ENCODE assay signal across 10 cellular contexts in the genomic region with DNA sequence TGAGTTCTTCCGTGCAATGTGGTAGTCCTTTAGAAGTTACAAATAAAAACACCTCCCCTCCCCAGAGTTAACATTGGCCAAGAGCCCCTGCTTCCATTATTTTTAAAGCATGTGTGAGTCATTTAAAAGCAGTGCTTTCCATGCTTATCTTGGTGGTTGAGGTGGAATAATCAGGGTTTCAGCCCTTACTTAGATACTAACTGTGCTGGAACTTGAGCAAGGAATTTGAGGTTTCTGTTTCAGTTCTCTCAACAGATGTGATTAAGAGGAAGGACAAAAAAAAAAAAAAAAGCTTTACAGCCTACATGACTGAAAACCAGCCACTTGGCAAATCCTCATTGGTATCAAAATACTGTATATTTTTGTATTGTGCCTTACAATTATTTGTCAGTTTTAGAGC.
DNase-seq lines count a peak whose midpoint lies in the region; ATAC-seq and TF ChIP-seq lines count a peak whose summit lies in the region.
"Had no signal": no experiment of that assay in that cellular context is flagged by ENCODE, and none has a peak within 500 bp of the region (broad histone marks: within the 10 kb centered on the region; RNA-seq: fewer than 3 reads in every experiment).

No MANE protein-coding gene starts in this region.

- H3K4me3 ChIP-seq in ascending aorta (no peak overlapping the region), smooth muscle cell (no peak overlapping the region)
- H3K4me3 ChIP-seq: colonic mucosa had no signal

- DNase-seq in HS-5 (ENCODE audit: low read depth), result peak; percentile 47
- no peak for DNase-seq in ascending aorta (ENCODE audit: low spot score in 2 of 2)
- DNase-seq in iris pigment epithelial cell (ENCODE audit: low read depth), result peak; percentile 93
- DNase-seq in smooth muscle cell (lab: John Stamatoyannopoulos, UW; ENCODE audit: unreplicated experiment), result no peak
- DNase-seq in NCI-H2081 treated with DMSO at 0.1 percent for 48 hours (lab: John Stamatoyannopoulos, UW), result no peak
- no peak for DNase-seq in stimulated activated CD4-positive, alpha-beta T cell treated with anti-CD3 and anti-CD28 coated beads, Interleukin-12 subunit alpha, Interleukin-12 subunit beta, amount 100 ng/mL, for 4 hours
- DNase-seq: colonic mucosa; stimulated activated CD4-positive, alpha-beta T cell treated with anti-CD3 and anti-CD28 coated beads, Interleukin-4, amount 100 ng/mL, for 4 hours had no signal

- no peaks in the 10 kb centered on the region for H3K9me3 ChIP-seq in ascending aorta
- H3K9me3 ChIP-seq in smooth muscle cell (replicated peaks; ENCODE audit: low read depth), result no peaks in the 10 kb centered on the region
- H3K9me3 ChIP-seq: colonic mucosa had no signal

- peak overlapping the region; percentile 68 for H3K4me2 ChIP-seq in smooth muscle cell

- H3F3A ChIP-seq in smooth muscle cell (ENCODE audit: low read depth), result peaks cover 25% of the 10 kb centered on the region

- H3K36me3 ChIP-seq in ascending aorta (peaks cover 0 to 8% of the 10 kb centered on the region in 2 donors), smooth muscle cell (ENCODE audit: low read depth) (no peaks in the 10 kb centered on the region)
- H3K36me3 ChIP-seq: colonic mucosa had no signal

- H2AFZ ChIP-seq in smooth muscle cell (ENCODE audit: low read depth), result no peak overlapping the region

- H3K9ac ChIP-seq in smooth muscle cell (ENCODE audit: low read depth), result no peak overlapping the region

- peaks cover 0 to 13% of the 10 kb centered on the region in 2 donors for H3K4me1 ChIP-seq in ascending aorta
- H3K4me1 ChIP-seq in smooth muscle cell (ENCODE audit: low read depth), result peaks cover 36% of the 10 kb centered on the region
- H3K4me1 ChIP-seq: colonic mucosa had no signal

- intact Hi-C loops in ascending aorta (cut with DNase I), result no loop called here

- TF ChIP-seq CTCF in ascending aorta (IDR thresholded peaks at IDR 0.05) (no peak), smooth muscle cell (IDR thresholded peaks at IDR 0.05; ENCODE audit: borderline replicate concordance, insufficient read depth, poor library complexity, severe bottlenecking) (no peak)

- H3K79me2 ChIP-seq in smooth muscle cell (ENCODE audit: low read depth), result no peaks in the 10 kb centered on the region

- 4% methylated on average over 1 of the region's 1 CpG for WGBS in smooth muscle cell (ENCODE audit: low lambda C conversion rate)

- H3K27me3 ChIP-seq in ascending aorta (no peaks in the 10 kb centered on the region), smooth muscle cell (ENCODE audit: low read depth) (no peaks in the 10 kb centered on the region)
- H3K27me3 ChIP-seq: colonic mucosa had no signal

- no peak for ATAC-seq in HG02970 (IDR thresholded peaks at IDR 0.05; ENCODE audit: low FRiP score, unreplicated experiment)
- ATAC-seq in GM18517 (IDR thresholded peaks at IDR 0.05; ENCODE audit: unreplicated experiment), result no peak

- H3K27ac ChIP-seq in ascending aorta (peak overlapping the region; percentile 28 to 41), smooth muscle cell (ENCODE audit: low read depth) (peak overlapping the region; percentile 70)
- H3K27ac ChIP-seq: colonic mucosa had no signal

- H4K20me1 ChIP-seq in smooth muscle cell (ENCODE audit: low read depth), result no peaks in the 10 kb centered on the region

Comparison
In these comparisons a context has a peak if more than half of its experiments do, and no peak if none do; other contexts are left out.
1. DNase-seq: peak in HS-5 (single experiment) and iris pigment epithelial cell (single experiment); none in ascending aorta (0 of 2), smooth muscle cell (single experiment), NCI-H2081 treated with DMSO at 0.1 percent for 48 hours (single experiment) and stimulated activated CD4-positive, alpha-beta T cell treated with anti-CD3 and anti-CD28 coated beads, Interleukin-12 subunit alpha, Interleukin-12 subunit beta, amount 100 ng/mL, for 4 hours (single experiment).